ENCODE assay signal across 8 cellular contexts in the genomic region with DNA sequence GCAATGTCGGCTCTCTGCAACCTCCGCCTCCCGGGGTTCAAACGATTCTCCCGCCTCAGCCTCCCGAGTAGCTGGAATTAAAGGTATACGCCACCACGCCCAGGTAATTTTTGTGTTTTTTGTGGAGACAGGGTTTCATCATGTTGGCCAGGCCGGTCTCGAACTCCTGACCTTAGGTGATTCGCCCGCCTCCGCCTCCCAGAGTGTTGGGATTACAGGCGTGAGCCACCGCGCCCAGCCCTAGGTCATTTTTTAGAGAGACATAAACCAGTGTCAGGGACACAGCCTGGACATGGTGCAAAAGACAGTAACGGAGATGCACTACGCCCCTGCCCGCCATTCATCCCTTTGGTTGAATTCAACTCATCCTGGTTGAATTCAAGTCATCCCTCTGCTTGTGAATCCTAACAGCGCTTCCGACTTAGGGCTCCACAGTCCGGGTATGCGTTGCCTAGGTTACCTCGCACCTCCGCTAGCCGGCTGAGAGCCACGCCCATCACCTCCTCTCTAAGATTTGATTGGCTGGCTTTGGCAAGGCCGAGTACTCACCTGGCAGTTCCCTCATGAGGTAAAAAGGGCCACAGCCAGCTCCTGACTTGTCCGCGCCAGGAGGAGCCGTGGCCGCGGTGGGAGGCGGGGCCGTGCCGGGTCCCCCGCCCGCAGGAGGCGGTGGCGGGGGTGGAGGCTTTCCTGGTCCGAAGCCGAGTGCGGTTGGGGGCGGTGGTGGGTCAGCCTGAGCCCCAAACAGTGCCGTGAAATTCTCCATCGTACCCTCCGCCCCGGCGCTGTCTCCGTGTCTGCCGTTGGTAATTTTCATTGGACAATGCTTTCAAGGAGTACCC. TPM values are rescaled to one million over a fixed set of nuclear protein-coding genes. Genes with fewer than 3 reads are reported as not detected.
DNase-seq lines count a peak whose midpoint lies in the region; ATAC-seq and TF ChIP-seq lines count a peak whose summit lies in the region.

TSS of gene MED19 (minus strand) at position 802 of the 842 bp plus-strand sequence. CDS start at position 766, 36 bp downstream.

- H3K27me3 Mint-ChIP-seq in GM23338 (ENCODE audit: insufficient read depth, low read depth, poor library complexity): peaks cover 6% of the 10 kb centered on the region

- peaks cover 16% of the 10 kb centered on the region for H3K4me1 Mint-ChIP-seq in GM23338

- ATAC-seq in GM23338: peak; percentile 87

- peak within 1 kb of the TSS; percentile 99 for H3K27ac Mint-ChIP-seq in GM23338

- 10% methylated on average over 30 of the region's 51 CpGs for WGBS in suprapubic skin

- peaks cover 8% of the 10 kb centered on the region for H3K9me3 Mint-ChIP-seq in GM23338

- peaks cover 29% of the 10 kb centered on the region for H3K36me3 Mint-ChIP-seq in GM23338 (ENCODE audit: low read depth)

- H3K4me1 ChIP-seq in DOHH2 (ENCODE audit: control insufficient read depth, low read length) (peaks cover 26% of the 10 kb centered on the region), GM23338 (ENCODE audit: insufficient read depth) (peaks cover 8% of the 10 kb centered on the region; the same call in 1 of the 2 replicates), suprapubic skin (peaks cover 37% of the 10 kb centered on the region)

- H3K4me2 ChIP-seq in DOHH2 (ENCODE audit: low read length) (peak within 1 kb of the TSS; percentile 85), GM23338 (peak within 1 kb of the TSS; percentile 97)

- TF ChIP-seq EP300 in suprapubic skin (IDR thresholded peaks at IDR 0.05): no peak

- peak within 1 kb of the TSS; percentile 100 for H3K4me3 ChIP-seq in DOHH2 (ENCODE audit: low read length)
- H3K4me3 ChIP-seq in GM23338: peak within 1 kb of the TSS; percentile 77
- H3K4me3 ChIP-seq in fibroblast of villous mesenchyme (ENCODE audit: low read depth, low read length): peak within 1 kb of the TSS; percentile 97
- peak within 1 kb of the TSS; percentile 98 for H3K4me3 ChIP-seq in suprapubic skin

- H3K4me3 Mint-ChIP-seq in GM23338: peak within 1 kb of the TSS; percentile 99

- peak within 1 kb of the TSS; percentile 61 for H3K27ac ChIP-seq in DOHH2 (ENCODE audit: low read depth, low read length)
- H3K27ac ChIP-seq in GM23338 (ENCODE audit: low read depth): peak within 1 kb of the TSS; percentile 57
- H3K27ac ChIP-seq in suprapubic skin: peak within 1 kb of the TSS; percentile 89

- H3K9me2 ChIP-seq in DOHH2 (replicated peaks; ENCODE audit: control insufficient read depth, low read length): no peaks in the 10 kb centered on the region
- H3K9me2 ChIP-seq in GM23338 (ENCODE audit: insufficient read depth): no peaks in the 10 kb centered on the region

- H3K79me2 ChIP-seq in DOHH2 (ENCODE audit: control insufficient read depth, low read length) (peaks cover 48% of the 10 kb centered on the region), GM23338 (replicated peaks; ENCODE audit: insufficient read depth) (peaks cover 60% of the 10 kb centered on the region)

- no peak for TF ChIP-seq CTCF in DOHH2 (IDR thresholded peaks at IDR 0.05; ENCODE audit: low read depth, low read length, poor library complexity, severe bottlenecking)
- no peak for TF ChIP-seq CTCF in GM23338 (conservative IDR thresholded peaks at IDR 0.05; ENCODE audit: low read depth in 2 of 2)
- no peak for TF ChIP-seq CTCF in fibroblast of villous mesenchyme (IDR thresholded peaks at IDR 0.05; ENCODE audit: insufficient read depth, low read depth, low read length)
- TF ChIP-seq CTCF in suprapubic skin (IDR thresholded peaks at IDR 0.05): no peak

- no peaks in the 10 kb centered on the region for H3K27me3 ChIP-seq in DOHH2 (ENCODE audit: control insufficient read depth, low read length)
- no peaks in the 10 kb centered on the region for H3K27me3 ChIP-seq in GM23338 (ENCODE audit: insufficient read depth)
- H3K27me3 ChIP-seq in suprapubic skin: no peaks in the 10 kb centered on the region

- H3K9me3 ChIP-seq in DOHH2 (ENCODE audit: control insufficient read depth, insufficient read depth, low read length) (no peaks in the 10 kb centered on the region), suprapubic skin (no peaks in the 10 kb centered on the region)

- H3K36me3 ChIP-seq in DOHH2 (ENCODE audit: control insufficient read depth, low read length): peaks cover 24% of the 10 kb centered on the region
- no peaks in the 10 kb centered on the region for H3K36me3 ChIP-seq in GM23338 (ENCODE audit: insufficient read depth)
- H3K36me3 ChIP-seq in suprapubic skin: no peaks in the 10 kb centered on the region

- H3F3A ChIP-seq in DOHH2 (ENCODE audit: control insufficient read depth, insufficient read depth): no peaks in the 10 kb centered on the region; the same call in 1 of the 2 replicates
- H3F3A ChIP-seq in GM23338 (replicated peaks; ENCODE audit: low read depth): peaks cover 4% of the 10 kb centered on the region; the same call in 1 of the 2 replicates

- DNase-seq in GM23338 (ENCODE audit: low spot score) (peak; percentile 99), LHCN-M2 (ENCODE audit: low read depth) (peak; percentile 61), SHP77 (lab: John Stamatoyannopoulos, UW) (peak; percentile 41 to 59), activated gamma-delta T cell (lab: John Stamatoyannopoulos, UW) (peak; percentile 47), fibroblast of villous mesenchyme (ENCODE audit: low read depth) (peak; percentile 80), non-pigmented ciliary epithelial cell (ENCODE audit: low read depth) (peak; percentile 31), suprapubic skin (ENCODE audit: low spot score in 2 of 2) (peak; percentile 87 to 93)

- H4K20me1 ChIP-seq in DOHH2 (ENCODE audit: control insufficient read depth, insufficient read depth, low read depth, low read length): peaks cover 6% of the 10 kb centered on the region; the same call in 1 of the 2 replicates
- H4K20me1 ChIP-seq in GM23338 (replicated peaks; ENCODE audit: insufficient read depth): peaks cover 13% of the 10 kb centered on the region

- TF ChIP-seq POLR2A in suprapubic skin (IDR thresholded peaks at IDR 0.05): peak in 1 of 2 donors; percentile 48

- H2AFZ ChIP-seq in GM23338: no peak within 1 kb of the TSS

TF ChIP-seq in GM23338, 12 proteins besides CTCF, POLR2A, EP300 and RAD21:
- TF ChIP-seq STAT1 (IDR thresholded peaks at IDR 0.05; ENCODE audit: unreplicated experiment) (no peak), ZNF114 (CRISPR knock-in tag; IDR thresholded peaks at IDR 0.05) (no peak), POLR2AphosphoS5 (IDR thresholded peaks at IDR 0.05; ENCODE audit: low read depth) (0 out of 2 replicates have a peak, but pooled peaks have one; percentile 47), REST (IDR thresholded peaks at IDR 0.05; ENCODE audit: unreplicated experiment) (no peak)

RNA-seq across cellular contexts. Expression of gene MED19, which starts in this region (rescaled TPM):
- total RNA-seq in GM23338 (2014; rRNA removed; shearing (Covaris generic)): 15.2 and 17.7 TPM in 2 replicates
- polyA plus RNA-seq in GM23338 (2016; fragmentation: Nextera tagmentation; extraction: Ambion mirVana): 64.2 and 64.9 TPM in 2 replicates
- total RNA-seq in LHCN-M2 (2014; rRNA removed): 27.2 and 35.0 TPM in 2 replicates
- 29.4 TPM for polyA plus RNA-seq in LHCN-M2 (2012)
- 11.2 and 14.2 TPM in 2 replicates for total RNA-seq in fibroblast of villous mesenchyme
- total RNA-seq in suprapubic skin: 10 to 100 TPM; 29.2 to 43.5 (median 32.7) TPM

Comparison
In these comparisons a context has a peak if more than half of its experiments do, and no peak if none do; other contexts are left out.
1. Peak in every context shown above with its lines: DNase-seq, ATAC-seq, H3K4me3 ChIP-seq and H3K27ac ChIP-seq.
2. DNase-seq: peak in every context shown above with its lines; median percentile 99 in GM23338; 90 in suprapubic skin; 80 in fibroblast of villous mesenchyme; 61 in LHCN-M2; 50 in SHP77; 47 in activated gamma-delta T cell; 31 in non-pigmented ciliary epithelial cell.